In genomic region chr3:17584066-17584465, GRCh38 we compare ENCODE assay signal across 39 cellular contexts.
"Had no signal": no experiment of that assay in that cellular context is flagged by ENCODE, and none has a peak within 500 bp of the region (broad histone marks: within the 10 kb centered on the region; RNA-seq: fewer than 3 reads in every experiment).

No MANE protein-coding gene starts in this region.

- ATAC-seq: activated CD4-positive, alpha-beta T cell treated with anti-CD3 and anti-CD28 coated beads for 36 hours; activated CD4-positive, CD25-positive, alpha-beta regulatory T cell treated with anti-CD3 and anti-CD28 coated beads, Interleukin-2, amount 50 U/mL, for 24 hours; activated CD8-positive, alpha-beta memory T cell treated with anti-CD3 and anti-CD28 coated beads, Interleukin-2, amount 10 ng/mL, durations not matched to agents 7 days and 5 days; activated CD8-positive, alpha-beta T cell treated with anti-CD3 and anti-CD28 coated beads, Interleukin-2, amount 10 ng/mL, durations not matched to agents 7 days and 5 days; activated naive CD8-positive, alpha-beta T cell treated with anti-CD3 and anti-CD28 coated beads, Interleukin-2, amount 50 U/mL, for 24 hours; WTC11 had no signal

- H3K27me3 ChIP-seq: ascending aorta, cardiac muscle cell had no signal

- H3K27ac Mint-ChIP-seq: activated CD4-positive, alpha-beta memory T cell treated with anti-CD3 and anti-CD28 coated beads, Interleukin-2, amount 10 ng/mL, durations not matched to agents 7 days and 5 days; activated CD4-positive, alpha-beta T cell treated with anti-CD3 and anti-CD28 coated beads for 36 hours; activated CD4-positive, alpha-beta T cell treated with anti-CD3 and anti-CD28 coated beads, Interleukin-2, amount 10 ng/mL, durations not matched to agents 7 days and 5 days; activated CD8-positive, alpha-beta memory T cell treated with anti-CD3 and anti-CD28 coated beads, Interleukin-2, amount 10 ng/mL, durations not matched to agents 7 days and 5 days; activated CD8-positive, alpha-beta T cell treated with anti-CD3 and anti-CD28 coated beads, Interleukin-2, amount 10 ng/mL, durations not matched to agents 7 days and 5 days; activated naive CD4-positive, alpha-beta T cell treated with anti-CD3 and anti-CD28 coated beads, Interleukin-2, amount 10 ng/mL, durations not matched to agents 7 days and 5 days; activated naive CD4-positive, alpha-beta T cell treated with anti-CD3 and anti-CD28 coated beads, Interleukin-2, amount 50 U/mL, for 24 hours; activated naive CD8-positive, alpha-beta T cell; activated naive CD8-positive, alpha-beta T cell treated with anti-CD3 and anti-CD28 coated beads, Interleukin-2, amount 10 ng/mL, durations not matched to agents 7 days and 5 days; activated naive CD8-positive, alpha-beta T cell treated with anti-CD3 and anti-CD28 coated beads, Interleukin-2, amount 50 U/mL, for 24 hours; activated T-cell treated with anti-CD3 and anti-CD28 coated beads, Interleukin-2, amount 50 U/mL, for 24 hours; activated T-helper 2 cell treated with anti-CD3 and anti-CD28 coated beads, Interferon-gamma antibody, Interleukin-2, Interleukin-4, amounts not matched to agents 10 μg/mL and 5 μg/mL and 100 μg/mL, durations not matched to agents 14 hours and 24 hours and 36 hours; brain; T-helper 1 cell treated with Interleukin-12 subunit alpha and Interleukin-12 subunit beta and Interleukin-4 antibody, amounts not matched to agents 30 μg/mL and 1 μg/mL, for 36 hours; T-helper 2 cell treated with Interferon-gamma antibody and Interleukin-4, amounts not matched to agents 5 μg/mL and 100 μg/mL, for 36 hours; WTC11 had no signal

- FAIRE-seq: bronchial epithelial cell, TTC549 had no signal

- H3K36me3 ChIP-seq: ascending aorta, cardiac muscle cell, WERI-Rb-1 had no signal

- H3K4me1 Mint-ChIP-seq: activated CD4-positive, alpha-beta memory T cell treated with anti-CD3 and anti-CD28 coated beads, Interleukin-2, amount 10 ng/mL, durations not matched to agents 7 days and 5 days; activated naive CD4-positive, alpha-beta T cell treated with anti-CD3 and anti-CD28 coated beads, Interleukin-2, amount 10 ng/mL, durations not matched to agents 7 days and 5 days; central memory CD8-positive, alpha-beta T cell had no signal

- H3K9me3 Mint-ChIP-seq: activated CD4-positive, alpha-beta memory T cell treated with anti-CD3 and anti-CD28 coated beads, Interleukin-2, amount 10 ng/mL, durations not matched to agents 7 days and 5 days; activated naive CD4-positive, alpha-beta T cell treated with anti-CD3 and anti-CD28 coated beads, Interleukin-2, amount 10 ng/mL, durations not matched to agents 7 days and 5 days; activated naive CD4-positive, alpha-beta T cell treated with anti-CD3 and anti-CD28 coated beads, Interleukin-2, amount 50 U/mL, for 24 hours; activated naive CD8-positive, alpha-beta T cell treated with anti-CD3 and anti-CD28 coated beads, Interleukin-2, amount 50 U/mL, for 24 hours; activated T-cell treated with anti-CD3 and anti-CD28 coated beads, Interleukin-2, amount 50 U/mL, for 24 hours; activated T-helper 2 cell treated with anti-CD3 and anti-CD28 coated beads, Interferon-gamma antibody, Interleukin-2, Interleukin-4, amounts not matched to agents 10 μg/mL and 5 μg/mL and 100 μg/mL, durations not matched to agents 14 hours and 24 hours and 36 hours; central memory CD8-positive, alpha-beta T cell; T-helper 1 cell treated with Interleukin-12 subunit alpha and Interleukin-12 subunit beta and Interleukin-4 antibody, amounts not matched to agents 30 μg/mL and 1 μg/mL, for 36 hours; T-helper 2 cell treated with Interferon-gamma antibody and Interleukin-4, amounts not matched to agents 5 μg/mL and 100 μg/mL, for 36 hours had no signal

- H3K4me3 ChIP-seq: ascending aorta, cardiac muscle cell had no signal

- H3K4me3 Mint-ChIP-seq: activated CD4-positive, alpha-beta memory T cell treated with anti-CD3 and anti-CD28 coated beads, Interleukin-2, amount 10 ng/mL, durations not matched to agents 7 days and 5 days; activated CD4-positive, alpha-beta T cell treated with anti-CD3 and anti-CD28 coated beads for 36 hours; activated CD4-positive, alpha-beta T cell treated with anti-CD3 and anti-CD28 coated beads, Interleukin-2, amount 10 ng/mL, durations not matched to agents 7 days and 5 days; activated CD8-positive, alpha-beta memory T cell treated with anti-CD3 and anti-CD28 coated beads, Interleukin-2, amount 10 ng/mL, durations not matched to agents 7 days and 5 days; activated CD8-positive, alpha-beta T cell treated with anti-CD3 and anti-CD28 coated beads, Interleukin-2, amount 10 ng/mL, durations not matched to agents 7 days and 5 days; activated naive CD4-positive, alpha-beta T cell treated with anti-CD3 and anti-CD28 coated beads, Interleukin-2, amount 10 ng/mL, durations not matched to agents 7 days and 5 days; activated naive CD4-positive, alpha-beta T cell treated with anti-CD3 and anti-CD28 coated beads, Interleukin-2, amount 50 U/mL, for 24 hours; activated naive CD8-positive, alpha-beta T cell; activated naive CD8-positive, alpha-beta T cell treated with anti-CD3 and anti-CD28 coated beads, Interleukin-2, amount 10 ng/mL, durations not matched to agents 7 days and 5 days; activated naive CD8-positive, alpha-beta T cell treated with anti-CD3 and anti-CD28 coated beads, Interleukin-2, amount 50 U/mL, for 24 hours; activated T-cell treated with anti-CD3 and anti-CD28 coated beads, Interleukin-2, amount 50 U/mL, for 24 hours; brain; central memory CD8-positive, alpha-beta T cell; T-helper 1 cell treated with Interleukin-12 subunit alpha and Interleukin-12 subunit beta and Interleukin-4 antibody, amounts not matched to agents 30 μg/mL and 1 μg/mL, for 36 hours; T-helper 2 cell treated with Interferon-gamma antibody and Interleukin-4, amounts not matched to agents 5 μg/mL and 100 μg/mL, for 36 hours; WTC11 had no signal

- H3K9me3 ChIP-seq: ascending aorta had no signal

- H3K27me3 Mint-ChIP-seq: activated CD4-positive, alpha-beta memory T cell treated with anti-CD3 and anti-CD28 coated beads, Interleukin-2, amount 10 ng/mL, durations not matched to agents 7 days and 5 days; activated CD4-positive, alpha-beta T cell treated with anti-CD3 and anti-CD28 coated beads for 36 hours; activated CD4-positive, alpha-beta T cell treated with anti-CD3 and anti-CD28 coated beads, Interleukin-2, amount 10 ng/mL, durations not matched to agents 7 days and 5 days; activated CD8-positive, alpha-beta memory T cell treated with anti-CD3 and anti-CD28 coated beads, Interleukin-2, amount 10 ng/mL, durations not matched to agents 7 days and 5 days; activated naive CD4-positive, alpha-beta T cell treated with anti-CD3 and anti-CD28 coated beads, Interleukin-2, amount 10 ng/mL, durations not matched to agents 7 days and 5 days; activated naive CD4-positive, alpha-beta T cell treated with anti-CD3 and anti-CD28 coated beads, Interleukin-2, amount 50 U/mL, for 24 hours; activated naive CD8-positive, alpha-beta T cell; activated naive CD8-positive, alpha-beta T cell treated with anti-CD3 and anti-CD28 coated beads, Interleukin-2, amount 50 U/mL, for 24 hours; activated T-cell treated with anti-CD3 and anti-CD28 coated beads, Interleukin-2, amount 50 U/mL, for 24 hours; brain; central memory CD8-positive, alpha-beta T cell had no signal

- DNase-seq: activated CD4-positive, alpha-beta memory T cell treated with anti-CD3 and anti-CD28 coated beads, Interleukin-2, amount 10 ng/mL, durations not matched to agents 7 days and 5 days; activated CD4-positive, alpha-beta T cell treated with anti-CD3 and anti-CD28 coated beads for 1 hour; activated CD4-positive, alpha-beta T cell treated with anti-CD3 and anti-CD28 coated beads for 36 hours; activated CD4-positive, alpha-beta T cell treated with anti-CD3 and anti-CD28 coated beads for 48 hours; activated CD4-positive, alpha-beta T cell treated with anti-CD3 and anti-CD28 coated beads, Interleukin-2, amount 10 ng/mL, durations not matched to agents 7 days and 5 days; activated CD4-positive, alpha-beta T cell treated with anti-CD3 and anti-CD28 coated beads, Interleukin-2, amount 50 U/mL, for 48 hours; activated CD4-positive, CD25-positive, alpha-beta regulatory T cell; activated CD8-positive, alpha-beta memory T cell treated with anti-CD3 and anti-CD28 coated beads for 24 hours; activated CD8-positive, alpha-beta memory T cell treated with anti-CD3 and anti-CD28 coated beads, Interleukin-2, amount 10 ng/mL, durations not matched to agents 7 days and 5 days; activated CD8-positive, alpha-beta memory T cell treated with anti-CD3 and anti-CD28 coated beads, Interleukin-2, amount 50 U/mL, for 48 hours; activated CD8-positive, alpha-beta T cell treated with anti-CD3 and anti-CD28 coated beads, Interleukin-2, amount 10 ng/mL, durations not matched to agents 7 days and 5 days; activated effector memory CD4-positive, alpha-beta T cell treated with Interleukin-2 at 50 U/mL for 16 hours; activated gamma-delta T cell; activated naive CD4-positive, alpha-beta T cell treated with anti-CD3 and anti-CD28 coated beads, Interleukin-2, amount 10 ng/mL, durations not matched to agents 7 days and 5 days; activated naive CD4-positive, alpha-beta T cell treated with Interleukin-2 at 50 U/mL for 16 hours; activated naive CD8-positive, alpha-beta T cell treated with anti-CD3 and anti-CD28 coated beads, Interleukin-2, amount 10 ng/mL, durations not matched to agents 7 days and 5 days; activated naive CD8-positive, alpha-beta T cell treated with anti-CD3 and anti-CD28 coated beads, Interleukin-2, amount 50 U/mL, for 24 hours; activated T-cell treated with anti-CD3 and anti-CD28 coated beads, Interleukin-2, amount 50 U/mL, for 24 hours; activated T-cell treated with anti-CD3 and anti-CD28 coated beads, Interleukin-2, amount 50 U/mL, for 48 hours; amygdala; anterior cingulate cortex; SW 1271; T-helper 1 cell; T-helper 2 cell; T-helper 9 cell; WERI-Rb-1 had no signal

- H3K36me3 Mint-ChIP-seq: activated naive CD4-positive, alpha-beta T cell treated with anti-CD3 and anti-CD28 coated beads, Interleukin-2, amount 10 ng/mL, durations not matched to agents 7 days and 5 days; WTC11 had no signal

- H3K27ac ChIP-seq: ascending aorta, cardiac muscle cell, WERI-Rb-1 had no signal
